Comparison of ENCODE assay signal across 20 cellular contexts in the genomic region with DNA sequence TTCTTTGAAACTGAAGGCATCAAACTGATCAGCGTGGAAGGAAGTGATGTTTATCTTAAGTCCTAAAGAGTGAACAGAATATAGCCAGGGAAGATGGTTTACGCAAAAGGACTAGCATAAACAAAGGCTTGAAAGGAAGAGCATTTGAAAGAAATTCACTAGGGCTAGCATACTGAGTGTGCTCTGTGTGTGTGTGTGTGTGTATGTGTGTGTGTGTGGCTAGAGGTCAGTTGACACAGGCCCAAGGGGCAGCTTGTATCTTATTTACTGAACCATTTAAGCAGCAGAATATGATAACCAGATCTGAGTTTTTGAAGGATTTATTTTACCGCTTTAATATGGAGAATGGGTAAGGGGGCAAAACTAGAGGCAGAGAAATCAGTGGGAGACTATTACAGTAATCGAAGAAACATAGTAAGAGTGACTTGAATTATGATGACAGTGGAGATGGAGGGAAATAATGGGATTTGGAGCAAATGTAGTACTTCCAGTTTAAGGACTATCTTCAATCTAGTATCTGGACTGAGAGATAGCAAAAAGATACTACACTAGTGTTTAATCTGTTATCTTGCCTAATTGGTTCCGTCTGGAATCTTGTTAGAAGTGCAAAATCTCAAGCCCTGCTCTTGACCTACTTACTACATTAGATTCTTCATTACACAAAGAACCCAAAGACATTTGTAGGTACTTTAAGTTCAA. TPM values are rescaled to one million over a fixed set of nuclear protein-coding genes. Genes with fewer than 3 reads are reported as not detected.
DNase-seq lines count a peak whose midpoint lies in the region; ATAC-seq and TF ChIP-seq lines count a peak whose summit lies in the region.
"Had no signal": no experiment of that assay in that cellular context is flagged by ENCODE, and none has a peak within 500 bp of the region (broad histone marks: within the 10 kb centered on the region; RNA-seq: fewer than 3 reads in every experiment).

No MANE protein-coding gene starts in this region.

- H4K91ac ChIP-seq in IMR-90 (ENCODE audit: insufficient read depth, low read depth, low read length): no peak overlapping the region

- dilution Hi-C loops in IMR-90 (cut with HindIII; ENCODE audit: low sequenced_read_pairs, unreplicated experiment): no loop called here

- no peak overlapping the region for H3K4me2 ChIP-seq in IMR-90 (ENCODE audit: low read depth, low read length)
- H3K4me2 ChIP-seq: A549 had no signal

- H3K36me3 Mint-ChIP-seq in endothelial cell (ENCODE audit: low read depth, unreplicated experiment): no peaks in the 10 kb centered on the region

- no peaks in the 10 kb centered on the region for H3K9me3 ChIP-seq in IMR-90 (ENCODE audit: control insufficient read depth, insufficient read depth, low read length)
- H3K9me3 ChIP-seq in stomach smooth muscle (ENCODE audit: control insufficient read depth in 2 of 2, low read length in 2 of 2): no peaks in the 10 kb centered on the region
- H3K9me3 ChIP-seq: A549, MG63, Peyer's patch had no signal

- no peak overlapping the region for H3K18ac ChIP-seq in IMR-90 (ENCODE audit: low read depth, low read length)

- in situ Hi-C loops in IMR-90 (cut with MboI; ENCODE audit: low sequenced_read_pairs): loop anchor here (25.0 kb wide), 1 partner anchor 808 kb away; no protein-coding TSS in a partner anchor

- H2BK15ac ChIP-seq in IMR-90 (ENCODE audit: low read depth, low read length): no peak overlapping the region

- H3K79me1 ChIP-seq in IMR-90 (ENCODE audit: low read depth in 1 of 2, low read length in 2 of 2): no peaks in the 10 kb centered on the region

- no peak overlapping the region for H3K23ac ChIP-seq in IMR-90 (ENCODE audit: low read depth, low read length)

- 0 out of 2 replicates have a peak, but pooled peaks cover 3% of the 10 kb centered on the region for H3K9me1 ChIP-seq in IMR-90 (ENCODE audit: insufficient read depth, low read length)

- no peak overlapping the region for H2AK9ac ChIP-seq in IMR-90 (replicated peaks; ENCODE audit: low read depth, low read length, poor library complexity)

- peaks cover 2% of the 10 kb centered on the region; the same call in 1 of the 2 replicates for H3K4me1 ChIP-seq in IMR-90 (ENCODE audit: control insufficient read depth, insufficient read depth, low read length)
- peaks cover 3% of the 10 kb centered on the region for H3K4me1 ChIP-seq in stomach smooth muscle (ENCODE audit: control insufficient read depth, insufficient read depth, low read length)
- H3K4me1 ChIP-seq: Peyer's patch had no signal

- no peak overlapping the region for H2AK5ac ChIP-seq in IMR-90 (ENCODE audit: low read depth, low read length)

- no peak overlapping the region for H4K8ac ChIP-seq in IMR-90 (ENCODE audit: low read depth in 2 of 2, low read length in 2 of 2)

- H3K56ac ChIP-seq in IMR-90 (ENCODE audit: extremely low read depth, insufficient read depth, low read length): no peak overlapping the region

- H4K5ac ChIP-seq in IMR-90 (ENCODE audit: low read depth, low read length): no peak overlapping the region

- peak; percentile 68 for DNase-seq in IMR-90
- DNase-seq in endothelial cell (ENCODE audit: low spot score): no peak
- no peak for DNase-seq in NCI-H748 treated with DMSO at 0.1 percent for 48 hours (lab: John Stamatoyannopoulos, UW)
- DNase-seq: CD4-positive, alpha-beta T cell; EL; Karpas-422; MG63; NCI-H1048; NCI-H1436; NCI-H1930; NCI-H2171; NCI-H446; NCI-H69; Peyer's patch had no signal

- no TSS peak for BruUV-seq in IMR-90 (replicated peaks; lab: Mats Ljungman, UMichigan)

- H2BK5ac ChIP-seq in IMR-90 (ENCODE audit: low read depth, low read length, poor library complexity, severe bottlenecking): no peak overlapping the region

- H3K27me3 Mint-ChIP-seq in endothelial cell (ENCODE audit: unreplicated experiment): no peaks in the 10 kb centered on the region
- H3K27me3 Mint-ChIP-seq: CD4-positive, alpha-beta T cell had no signal

- TF ChIP-seq RAD21 in IMR-90 (IDR thresholded peaks at IDR 0.05; ENCODE audit: low read length): no peak

- H3K9ac ChIP-seq in IMR-90 (ENCODE audit: low read depth, low read length): no peak overlapping the region
- H3K9ac ChIP-seq in stomach smooth muscle (ENCODE audit: low read length in 2 of 2): peak overlapping the region in 1 of 2 donors; percentile 41

- CTCF ChIA-PET in IMR-90 (lab: Yijun Ruan, JAX): interaction anchor here (0.6 kb wide), 1 partner anchor 1539 kb away, joined by 3 read pairs; no protein-coding TSS in a partner anchor

- intact Hi-C loops in IMR-90 (cut with micrococcal nuclease): no loop called here

- no peak overlapping the region for H3K4ac ChIP-seq in IMR-90 (ENCODE audit: low read depth, low read length)

- ATAC-seq in IMR-90 (ENCODE audit: low read depth): peak; percentile 84
- no peak for ATAC-seq in SK-N-SH treated with all-trans-retinoic acid at 6 μM for 48 hours
- no peak for ATAC-seq in esophagus mucosa
- no peak for ATAC-seq in HG03460 (IDR thresholded peaks at IDR 0.05; ENCODE audit: unreplicated experiment)
- ATAC-seq: A549, GM12878 had no signal

- H3K36me3 ChIP-seq in IMR-90 (ENCODE audit: control insufficient read depth, insufficient read depth, low read length): no peaks in the 10 kb centered on the region
- H3K36me3 ChIP-seq in stomach smooth muscle (ENCODE audit: control insufficient read depth in 2 of 2, insufficient read depth in 2 of 2, low read length in 2 of 2): no peaks in the 10 kb centered on the region

- no peak overlapping the region for H3K4me3 ChIP-seq in IMR-90 (ENCODE audit: insufficient read depth, low read depth, low read length)
- H3K4me3 ChIP-seq in stomach smooth muscle (ENCODE audit: low read length in 2 of 2): peak overlapping the region in 1 of 2 donors; percentile 11
- H3K4me3 ChIP-seq: A549, GM12878, MG63, Peyer's patch had no signal

- TF ChIP-seq CTCF in IMR-90 (conservative IDR thresholded peaks at IDR 0.05; ENCODE audit: low read depth, low read length) (no peak), endothelial cell (IDR thresholded peaks at IDR 0.05; ENCODE audit: unreplicated experiment) (no peak)

- H3K4me3 Mint-ChIP-seq in endothelial cell (ENCODE audit: unreplicated experiment): no peak overlapping the region
- H3K4me3 Mint-ChIP-seq: CD4-positive, alpha-beta T cell had no signal

- H3K14ac ChIP-seq in IMR-90 (replicated peaks; ENCODE audit: low read depth, low read length): no peak overlapping the region

- no peaks in the 10 kb centered on the region for H3K9me3 Mint-ChIP-seq in endothelial cell (ENCODE audit: unreplicated experiment)
- H3K9me3 Mint-ChIP-seq: CD4-positive, alpha-beta T cell had no signal

- H3K27me3 ChIP-seq in IMR-90 (ENCODE audit: control insufficient read depth, insufficient read depth, low read length): no peaks in the 10 kb centered on the region
- H3K27me3 ChIP-seq in stomach smooth muscle (ENCODE audit: control insufficient read depth in 1 of 2, insufficient read depth in 2 of 2, low read length in 2 of 2): no peaks in the 10 kb centered on the region
- H3K27me3 ChIP-seq: MG63, Peyer's patch had no signal

- H4K20me1 ChIP-seq in IMR-90 (ENCODE audit: insufficient read depth, low read length): no peaks in the 10 kb centered on the region

- H2BK120ac ChIP-seq in IMR-90 (ENCODE audit: low read depth, low read length): no peak overlapping the region

- 69 to 100% methylated on average over 1 to 2 of the region's 5 CpGs for WGBS in IMR-90 (ENCODE audit: extremely low coverage in 2 of 2, insufficient read length in 1 of 2), 2 experiments

- peaks cover 5% of the 10 kb centered on the region for H3K4me1 Mint-ChIP-seq in endothelial cell (ENCODE audit: unreplicated experiment)

- no peak overlapping the region for H2AFZ ChIP-seq in IMR-90 (replicated peaks; ENCODE audit: low read length, poor library complexity)

- H3K27ac Mint-ChIP-seq in endothelial cell (ENCODE audit: unreplicated experiment): peak overlapping the region; percentile 0
- H3K27ac Mint-ChIP-seq: CD4-positive, alpha-beta T cell had no signal

- TF ChIP-seq POLR2A in IMR-90 (IDR thresholded peaks at IDR 0.05; ENCODE audit: low read depth, low read length): no peak

- no peak overlapping the region for H2BK20ac ChIP-seq in IMR-90 (ENCODE audit: low read depth, low read length)

- no peak overlapping the region for H3K27ac ChIP-seq in IMR-90 (ENCODE audit: insufficient read depth, low read length)
- peak overlapping the region; percentile 43 for H3K27ac ChIP-seq in stomach smooth muscle (ENCODE audit: low read length)
- H3K27ac ChIP-seq: A549, Peyer's patch had no signal

- POLR2A ChIA-PET in IMR-90 (lab: Charles Lee; ENCODE audit: unreplicated experiment): no interaction called here

TF ChIP-seq in IMR-90, 13 proteins besides CTCF, POLR2A, EP300 and RAD21 (continues in another document):
- TF ChIP-seq CEBPB (IDR thresholded peaks at IDR 0.05; ENCODE audit: low read depth, low read length): no peak

TF ChIP-seq in SK-N-SH treated with all-trans-retinoic acid at 6 μM for 48 hours, 23 proteins besides CTCF, POLR2A, EP300 and RAD21 (continues in another document):
- peak; percentile 80; the same call in 1 of the 2 replicates for TF ChIP-seq TCF4 (CRISPR knock-in tag; IDR thresholded peaks at IDR 0.05; ENCODE audit: borderline replicate concordance)

RNA-seq across cellular contexts. Expression of a gene that starts 36.9 kb away (rescaled TPM):
- total RNA-seq in IMR-90 (2012; rRNA removed): 9.5 and 15.8 TPM in 2 replicates
- polyA plus RNA-seq in IMR-90 (2012; rRNA removed): 1.9 and 3.5 TPM in 2 replicates
- polyA plus RNA-seq in IMR-90 (2012; cell fraction: cytosol; rRNA removed): 0.41 and 1.2 TPM in 2 replicates
- polyA plus RNA-seq in IMR-90 (2012; cell fraction: nucleus; rRNA removed; ENCODE audit: low replicate concordance): 0.94 and 6.8 TPM in 2 replicates
- 9.5 TPM for total RNA-seq in endothelial cell (ENCODE audit: unreplicated experiment)
- 9.9 TPM for total RNA-seq in esophagus mucosa

RNA-seq across cellular contexts. Expression of a gene that starts 37.2 kb away (rescaled TPM):
- total RNA-seq in IMR-90 (2012; rRNA removed) (23.9 and 25.6 TPM in 2 replicates), endothelial cell (ENCODE audit: unreplicated experiment) (12.4 TPM), esophagus mucosa (21.9 TPM)
- 10.4 and 11.3 TPM in 2 replicates for polyA plus RNA-seq in IMR-90 (2012; rRNA removed)
- 7.9 and 8.1 TPM in 2 replicates for polyA plus RNA-seq in IMR-90 (2012; cell fraction: cytosol; rRNA removed)
- polyA plus RNA-seq in IMR-90 (2012; cell fraction: nucleus; rRNA removed; ENCODE audit: low replicate concordance): 2.5 and 8.0 TPM in 2 replicates
